ENCODE assay signal across 31 cellular contexts in genomic region chr10:25696013-25696708, GRCh38.
DNase-seq lines count a peak whose midpoint lies in the region; ATAC-seq and TF ChIP-seq lines count a peak whose summit lies in the region.
"Had no signal": no experiment of that assay in that cellular context is flagged by ENCODE, and none has a peak within 500 bp of the region (broad histone marks: within the 10 kb centered on the region; RNA-seq: fewer than 3 reads in every experiment).

No MANE protein-coding gene starts in this region.

- no peak for DNase-seq in H9
- DNase-seq in WTC11 (ENCODE audit: low spot score) = peak; percentile 15
- no peak for DNase-seq in neural progenitor cell (ENCODE audit: low spot score)
- DNase-seq in osteoblast (ENCODE audit: insufficient read length, low spot score, missing footprints) = no peak
- no peak for DNase-seq in ovary
- DNase-seq in NCI-H1092 treated with DMSO at 0.1 percent for 48 hours (lab: John Stamatoyannopoulos, UW) = no peak
- DNase-seq: activated CD8-positive, alpha-beta memory T cell treated with anti-CD3 and anti-CD28 coated beads, Interleukin-2, amount 50 U/mL, for 48 hours; activated CD8-positive, alpha-beta T cell treated with anti-CD3 and anti-CD28 coated beads for 36 hours; activated naive CD4-positive, alpha-beta T cell treated with anti-CD3 and anti-CD28 coated beads, Interleukin-2, amount 10 ng/mL, durations not matched to agents 7 days and 5 days; adrenal gland; CD4-positive, alpha-beta T cell; HCEC 1CT; hippocampal formation; immature natural killer cell; left cardiac atrium; NCI-H1105 treated with DMSO at 0.1 percent for 48 hours; NCI-H187 treated with DMSO at 0.1 percent for 48 hours; NCI-H2171 treated with DMSO at 0.1 percent for 48 hours; NCI-H510A treated with DMSO at 0.1 percent for 48 hours; pancreas; PC-9; retina; small intestine; stimulated activated naive CD4-positive, alpha-beta T cell had no signal

- H2AFZ ChIP-seq in H9 (ENCODE audit: low read length) = no peak overlapping the region
- no peak overlapping the region for H2AFZ ChIP-seq in neural progenitor cell (replicated peaks)
- H2AFZ ChIP-seq in osteoblast (ENCODE audit: low read length) = no peak overlapping the region
- H2AFZ ChIP-seq: PC-9 had no signal

- H3K4ac ChIP-seq in H9 (ENCODE audit: low read depth, low read length) = no peak overlapping the region

- no peak overlapping the region for H3K56ac ChIP-seq in H9 (ENCODE audit: insufficient read length, low read depth, low read length)

- H3K27me3 ChIP-seq in H9 (ENCODE audit: insufficient read depth, low read length) (no peaks in the 10 kb centered on the region; the same call in 1 of the 2 replicates), neural progenitor cell (no peaks in the 10 kb centered on the region), osteoblast (ENCODE audit: insufficient read depth, low read length) (no peaks in the 10 kb centered on the region), ovary (no peaks in the 10 kb centered on the region)
- H3K27me3 ChIP-seq: adrenal gland, pancreas had no signal

- no peak for TF ChIP-seq POLR2A in ovary (IDR thresholded peaks at IDR 0.05)

- peak; percentile 58; the same call in 1 of the 2 replicates for ATAC-seq in WTC11
- ATAC-seq: activated CD8-positive, alpha-beta T cell treated with anti-CD3 and anti-CD28 coated beads for 36 hours; left cardiac atrium; pancreas; Right ventricle myocardium inferior had no signal

- no peaks in the 10 kb centered on the region for H3K23me2 ChIP-seq in H9 (ENCODE audit: insufficient read length, low read depth, low read length, poor library complexity, severe bottlenecking)

- H3K27ac ChIP-seq in C4-2B = no peak overlapping the region
- H3K27ac ChIP-seq in H9 (ENCODE audit: insufficient read length, low read depth, low read length) = no peak overlapping the region
- H3K27ac ChIP-seq in neural progenitor cell = no peak overlapping the region
- H3K27ac ChIP-seq in osteoblast (ENCODE audit: low read depth, low read length) = no peak overlapping the region
- H3K27ac ChIP-seq in ovary = no peak overlapping the region
- H3K27ac ChIP-seq: adrenal gland, pancreas, PC-9 had no signal

- no peaks in the 10 kb centered on the region for H3K36me3 ChIP-seq in neural progenitor cell
- no peaks in the 10 kb centered on the region for H3K36me3 ChIP-seq in osteoblast (ENCODE audit: insufficient read depth, low read length)
- no peaks in the 10 kb centered on the region for H3K36me3 ChIP-seq in ovary
- H3K36me3 ChIP-seq: adrenal gland, pancreas had no signal

- H3T11ph ChIP-seq in H9 (ENCODE audit: low read length) = no peak overlapping the region

- no peak overlapping the region for H2BK120ac ChIP-seq in H9 (ENCODE audit: low read depth, low read length, poor library complexity, severe bottlenecking)

- no peak overlapping the region for H3K23ac ChIP-seq in H9 (ENCODE audit: insufficient read length, low read depth, low read length)

- POLR2A ChIA-PET in WTC11 (lab: Charles Lee) = no interaction called here

- no peak overlapping the region for H3K4me3 Mint-ChIP-seq in H9
- no peak overlapping the region for H3K4me3 Mint-ChIP-seq in WTC11
- no peak overlapping the region for H3K4me3 Mint-ChIP-seq in neural progenitor cell
- H3K4me3 Mint-ChIP-seq: activated CD8-positive, alpha-beta T cell treated with anti-CD3 and anti-CD28 coated beads for 36 hours; activated naive CD4-positive, alpha-beta T cell treated with anti-CD3 and anti-CD28 coated beads, Interleukin-2, amount 10 ng/mL, durations not matched to agents 7 days and 5 days; activated T-helper 1 cell treated with anti-CD3 and anti-CD28 coated beads, Interleukin-12 subunit alpha, Interleukin-12 subunit beta, Interleukin-2, Interleukin-4 antibody, amounts not matched to agents 30 ng/mL and 10 ng/mL and 1 ng/mL, durations not matched to agents 14 hours and 24 hours and 36 hours; CD4-positive, alpha-beta T cell; immature natural killer cell; nephron; type B pancreatic cell had no signal

- H3K14ac ChIP-seq in H9 (ENCODE audit: insufficient read depth, low read length) = no peak overlapping the region

- H2AK5ac ChIP-seq in H9 (ENCODE audit: insufficient read length, low read length) = no peak overlapping the region

- no peaks in the 10 kb centered on the region; a peak in 1 of 5 replicates for H3K9me3 Mint-ChIP-seq in H9
- H3K9me3 Mint-ChIP-seq in WTC11 = peaks cover 2% of the 10 kb centered on the region
- no peaks in the 10 kb centered on the region for H3K9me3 Mint-ChIP-seq in neural progenitor cell
- H3K9me3 Mint-ChIP-seq: activated CD8-positive, alpha-beta T cell treated with anti-CD3 and anti-CD28 coated beads for 36 hours; activated naive CD4-positive, alpha-beta T cell treated with anti-CD3 and anti-CD28 coated beads, Interleukin-2, amount 10 ng/mL, durations not matched to agents 7 days and 5 days; activated T-helper 1 cell treated with anti-CD3 and anti-CD28 coated beads, Interleukin-12 subunit alpha, Interleukin-12 subunit beta, Interleukin-2, Interleukin-4 antibody, amounts not matched to agents 30 ng/mL and 10 ng/mL and 1 ng/mL, durations not matched to agents 14 hours and 24 hours and 36 hours; CD4-positive, alpha-beta T cell; nephron; type B pancreatic cell had no signal

- no peaks in the 10 kb centered on the region for H3K79me2 ChIP-seq in H9 (ENCODE audit: insufficient read depth, low read length)
- H3K79me2 ChIP-seq in neural progenitor cell (ENCODE audit: low read depth) = no peaks in the 10 kb centered on the region
- H3K79me2 ChIP-seq in osteoblast (ENCODE audit: insufficient read depth, low read length) = no peaks in the 10 kb centered on the region

- CTCF ChIA-PET in WTC11 (lab: Charles Lee) = no interaction called here

- H4K20me1 ChIP-seq in H9 (ENCODE audit: control insufficient read depth, insufficient read depth, insufficient read length) (no peaks in the 10 kb centered on the region), neural progenitor cell (ENCODE audit: low read depth) (no peaks in the 10 kb centered on the region), osteoblast (ENCODE audit: insufficient read depth, low read length) (no peaks in the 10 kb centered on the region)

- WGBS in H9 (ENCODE audit: extremely low coverage, insufficient read length, low lambda C conversion rate) = no CpG with 5 or more reads among the region's 6 CpGs
- 86 to 92% (median 88%) methylated on average over 6 of the region's 6 CpGs for WGBS in ovary, 3 donors

- H2BK12ac ChIP-seq in H9 (ENCODE audit: insufficient read length, low read depth, low read length) = no peak overlapping the region

- H3K4me3 ChIP-seq in neural progenitor cell (no peak overlapping the region), osteoblast (ENCODE audit: insufficient read depth, low read length) (no peak overlapping the region), ovary (no peak overlapping the region)
- H3K4me3 ChIP-seq: adrenal gland, lung, pancreas, PC-9 had no signal

- H3K79me1 ChIP-seq in H9 (ENCODE audit: insufficient read depth, low read depth, low read length, poor library complexity, severe bottlenecking) = no peaks in the 10 kb centered on the region

- H3K4me1 Mint-ChIP-seq in H9 (no peaks in the 10 kb centered on the region), WTC11 (no peaks in the 10 kb centered on the region; the same call in 1 of the 2 replicates), neural progenitor cell (peaks cover 5% of the 10 kb centered on the region)
- H3K4me1 Mint-ChIP-seq: activated naive CD4-positive, alpha-beta T cell treated with anti-CD3 and anti-CD28 coated beads, Interleukin-2, amount 10 ng/mL, durations not matched to agents 7 days and 5 days; nephron had no signal

- H3K27ac Mint-ChIP-seq in H9 (no peak overlapping the region), WTC11 (no peak overlapping the region), neural progenitor cell (no peak overlapping the region)
- H3K27ac Mint-ChIP-seq: activated CD8-positive, alpha-beta T cell treated with anti-CD3 and anti-CD28 coated beads for 36 hours; activated naive CD4-positive, alpha-beta T cell treated with anti-CD3 and anti-CD28 coated beads, Interleukin-2, amount 10 ng/mL, durations not matched to agents 7 days and 5 days; activated T-helper 1 cell treated with anti-CD3 and anti-CD28 coated beads, Interleukin-12 subunit alpha, Interleukin-12 subunit beta, Interleukin-2, Interleukin-4 antibody, amounts not matched to agents 30 ng/mL and 10 ng/mL and 1 ng/mL, durations not matched to agents 14 hours and 24 hours and 36 hours; CD4-positive, alpha-beta T cell; immature natural killer cell; nephron; type B pancreatic cell had no signal

- no peak overlapping the region for H4K5ac ChIP-seq in H9 (ENCODE audit: insufficient read length, low read depth, low read length)

- no peak overlapping the region for H2BK15ac ChIP-seq in H9 (ENCODE audit: low read depth, low read length)

- H3K9me3 ChIP-seq in H9 (ENCODE audit: control insufficient read depth, low read depth, low read length) (no peaks in the 10 kb centered on the region), neural progenitor cell (ENCODE audit: low read depth) (no peaks in the 10 kb centered on the region), osteoblast (ENCODE audit: low read depth, low read length) (no peaks in the 10 kb centered on the region), ovary (no peaks in the 10 kb centered on the region)
- H3K9me3 ChIP-seq: adrenal gland, pancreas had no signal

- H3K18ac ChIP-seq in H9 (ENCODE audit: insufficient read length, low read depth, low read length) = no peak overlapping the region

- H3K4me2 ChIP-seq in H9 (ENCODE audit: insufficient read depth, insufficient read length, low read length) = no peak overlapping the region
- no peak overlapping the region for H3K4me2 ChIP-seq in neural progenitor cell
- no peak overlapping the region for H3K4me2 ChIP-seq in osteoblast (ENCODE audit: insufficient read depth, low read length)
- H3K4me2 ChIP-seq: PC-9 had no signal

- H4K8ac ChIP-seq in H9 (replicated peaks; ENCODE audit: insufficient read length, low read depth, low read length) = no peak overlapping the region

- no peaks in the 10 kb centered on the region for H3K36me3 Mint-ChIP-seq in H9 (ENCODE audit: insufficient read depth in 1 of 3, low read depth in 3 of 3)
- H3K36me3 Mint-ChIP-seq in WTC11 = no peaks in the 10 kb centered on the region
- H3K36me3 Mint-ChIP-seq in neural progenitor cell = no peaks in the 10 kb centered on the region
- H3K36me3 Mint-ChIP-seq: activated naive CD4-positive, alpha-beta T cell treated with anti-CD3 and anti-CD28 coated beads, Interleukin-2, amount 10 ng/mL, durations not matched to agents 7 days and 5 days; IgD-negative memory B cell; immature natural killer cell; type B pancreatic cell had no signal

- H4K91ac ChIP-seq in H9 (ENCODE audit: insufficient read length, low read depth, low read length) = no peak overlapping the region

- no peaks in the 10 kb centered on the region for H3K27me3 Mint-ChIP-seq in H9 (ENCODE audit: low read depth)
- H3K27me3 Mint-ChIP-seq in WTC11 (ENCODE audit: low read depth) = no peaks in the 10 kb centered on the region; the same call in 1 of the 2 replicates
- peaks cover 2% of the 10 kb centered on the region for H3K27me3 Mint-ChIP-seq in neural progenitor cell (ENCODE audit: insufficient read depth, low read depth)
- H3K27me3 Mint-ChIP-seq: activated CD8-positive, alpha-beta T cell treated with anti-CD3 and anti-CD28 coated beads for 36 hours; IgD-negative memory B cell had no signal

- no peaks in the 10 kb centered on the region for H3F3A ChIP-seq in neural progenitor cell (ENCODE audit: low read depth)

- H3K9ac ChIP-seq in H9 (ENCODE audit: extremely low read depth, insufficient read length, low read length) = no peak overlapping the region
- no peak overlapping the region for H3K9ac ChIP-seq in neural progenitor cell

- H2BK5ac ChIP-seq in H9 (ENCODE audit: insufficient read length, low read length) = no peak overlapping the region

- no peak for TF ChIP-seq EP300 in ovary (IDR thresholded peaks at IDR 0.05)

- no peak overlapping the region for H2BK20ac ChIP-seq in H9 (ENCODE audit: low read depth, low read length, poor library complexity, severe bottlenecking)

- intact Hi-C loops in ovary (cut with DNase I) = no loop called here

- TF ChIP-seq CTCF in C4-2B (conservative IDR thresholded peaks at IDR 0.05) (peak; percentile 22; the same call in 1 of the 2 replicates), H9 (conservative IDR thresholded peaks at IDR 0.05) (peak; percentile 51), WTC11 (IDR thresholded peaks at IDR 0.05) (no peak), neural progenitor cell (IDR thresholded peaks at IDR 0.05) (peak; percentile 29), osteoblast (IDR thresholded peaks at IDR 0.05; ENCODE audit: extremely low read depth, low read depth, low read length) (no peak), ovary (IDR thresholded peaks at IDR 0.05) (no peak)

- H3K4me1 ChIP-seq in H9 (ENCODE audit: insufficient read depth, low read length) (no peaks in the 10 kb centered on the region; the same call in 1 of the 2 replicates), neural progenitor cell (peaks cover 5% of the 10 kb centered on the region), osteoblast (ENCODE audit: insufficient read depth, low read length) (no peaks in the 10 kb centered on the region), ovary (ENCODE audit: insufficient read depth) (no peaks in the 10 kb centered on the region)
- H3K4me1 ChIP-seq: adrenal gland, pancreas had no signal

Comparison
In these comparisons a context has a peak if more than half of its experiments do, and no peak if none do; other contexts are left out.
1. CTCF ChIP-seq: peak in C4-2B (single experiment), H9 (single experiment) and neural progenitor cell (single experiment); none in WTC11 (single experiment), osteoblast (single experiment) and ovary (0 of 3).